18 cellular contexts compared by ENCODE assay signal in genomic region chr1:212364985-212365384, GRCh38.
"Had no signal": no experiment of that assay in that cellular context is flagged by ENCODE, and none has a peak within 500 bp of the region (broad histone marks: within the 10 kb centered on the region; RNA-seq: fewer than 3 reads in every experiment).

No MANE protein-coding gene starts in this region.

- H3K9me3 ChIP-seq: prostate gland, SJSA1, thoracic aorta had no signal

- H3K4me3 Mint-ChIP-seq: activated CD8-positive, alpha-beta T cell treated with anti-CD3 and anti-CD28 coated beads for 36 hours; activated naive CD4-positive, alpha-beta T cell treated with anti-CD3 and anti-CD28 coated beads for 36 hours; brain; mesothelial cell of epicardium had no signal

- H3K27ac Mint-ChIP-seq: activated CD8-positive, alpha-beta T cell treated with anti-CD3 and anti-CD28 coated beads for 36 hours; activated naive CD4-positive, alpha-beta T cell treated with anti-CD3 and anti-CD28 coated beads for 36 hours; mesothelial cell of epicardium had no signal

- H3K4me1 ChIP-seq: prostate gland, SJSA1 had no signal

- H3K4me1 Mint-ChIP-seq: brain, mesothelial cell of epicardium had no signal

- H3K27me3 ChIP-seq: SJSA1 had no signal

- H3K36me3 ChIP-seq: prostate gland had no signal

- ATAC-seq: activated CD8-positive, alpha-beta T cell treated with anti-CD3 and anti-CD28 coated beads for 36 hours; esophagus mucosa; stimulated activated naive CD8-positive, alpha-beta T cell treated with anti-CD3 and anti-CD28 coated beads, Interleukin-15, Interleukin-2, amounts not matched to agents 100 U/mL and 50 U/mL, for 24 hours had no signal

- DNase-seq: activated CD8-positive, alpha-beta memory T cell treated with anti-CD3 and anti-CD28 coated beads, Interleukin-2, amount 50 U/mL, for 48 hours; activated CD8-positive, alpha-beta T cell treated with anti-CD3 and anti-CD28 coated beads for 36 hours; activated naive CD4-positive, alpha-beta T cell treated with anti-CD3 and anti-CD28 coated beads for 36 hours; amniotic stem cell; cerebellar nuclear complex; dermis blood vessel endothelial cell; foreskin fibroblast; head of caudate nucleus; nucleus accumbens; stimulated activated CD4-positive, alpha-beta T cell treated with anti-CD3 and anti-CD28 coated beads, Interleukin-12 subunit alpha, Interleukin-12 subunit beta, amount 100 ng/mL, for 4 hours; stimulated activated naive CD8-positive, alpha-beta T cell treated with anti-CD3 and anti-CD28 coated beads, Interleukin-15, Interleukin-2, amounts not matched to agents 100 U/mL and 50 U/mL, for 24 hours; T-helper 9 cell had no signal

- H3K4me3 ChIP-seq: prostate gland, SJSA1, thoracic aorta had no signal

- H3K27ac ChIP-seq: prostate gland, SJSA1, thoracic aorta had no signal

- H3K27me3 Mint-ChIP-seq: activated CD8-positive, alpha-beta T cell treated with anti-CD3 and anti-CD28 coated beads for 36 hours had no signal
